Comparison of ENCODE assay signal across 26 cellular contexts in genomic region chr1:160120797-160121196, GRCh38. TPM values are rescaled to one million over a fixed set of nuclear protein-coding genes. Genes with fewer than 3 reads are reported as not detected.
A peak's percentile ranks its signal among the peaks of the same experiment; 100 is the strongest.
DNase-seq lines count a peak whose midpoint lies in the region; ATAC-seq and TF ChIP-seq lines count a peak whose summit lies in the region.
"Had no signal": no experiment of that assay in that cellular context is flagged by ENCODE, and none has a peak within 500 bp of the region (broad histone marks: within the 10 kb centered on the region; RNA-seq: fewer than 3 reads in every experiment).

No MANE protein-coding gene starts in this region.

- H3K27ac Mint-ChIP-seq in CD8-positive, alpha-beta memory T cell = peak overlapping the region in 1 of 8 donors; percentile 4

- peak overlapping the region in 1 of 3 donors; percentile 99 for H3K9ac ChIP-seq in skeletal muscle tissue (ENCODE audit: low read depth in 1 of 3, low read length in 3 of 3)

- H3K9me3 ChIP-seq in esophagus muscularis mucosa (no peaks in the 10 kb centered on the region), skeletal muscle tissue (ENCODE audit: control insufficient read depth in 3 of 3, low read length in 3 of 3) (no peaks in the 10 kb centered on the region), left lung (no peaks in the 10 kb centered on the region)
- no peaks in the 10 kb centered on the region for H3K9me3 ChIP-seq in CD8-positive, alpha-beta memory T cell (ENCODE audit: low read length)
- H3K9me3 ChIP-seq: BE2C had no signal

- H3K4me3 ChIP-seq in esophagus muscularis mucosa (no peak overlapping the region), skeletal muscle tissue (ENCODE audit: low read length in 3 of 3) (peak overlapping the region in 2 of 3 donors; percentile 1 to 6), left lung (no peak overlapping the region)
- H3K4me3 ChIP-seq in CD8-positive, alpha-beta memory T cell (ENCODE audit: low read length) = no peak overlapping the region

- no peak for TF ChIP-seq EP300 in esophagus muscularis mucosa (IDR thresholded peaks at IDR 0.05)

- H3K9me3 Mint-ChIP-seq in CD8-positive, alpha-beta memory T cell = no peaks in the 10 kb centered on the region

- no peaks in the 10 kb centered on the region for H3K4me1 Mint-ChIP-seq in CD8-positive, alpha-beta memory T cell

- WGBS in esophagus muscularis mucosa = 97% methylated on average over 5 of the region's 5 CpGs

- H3K36me3 ChIP-seq in esophagus muscularis mucosa (peaks cover 0 to 51% (median 38%) of the 10 kb centered on the region in 4 donors), skeletal muscle tissue (ENCODE audit: control insufficient read depth in 3 of 3, insufficient read depth in 3 of 3, low read length in 3 of 3) (peaks cover 45 to 66% (median 46%) of the 10 kb centered on the region in 3 donors), left lung (no peaks in the 10 kb centered on the region)
- H3K36me3 ChIP-seq in CD8-positive, alpha-beta memory T cell (ENCODE audit: insufficient read depth, low read length) = no peaks in the 10 kb centered on the region
- H3K36me3 ChIP-seq: BE2C had no signal

- H3K4me1 ChIP-seq in esophagus muscularis mucosa = peaks cover 51 to 91% (median 85%) of the 10 kb centered on the region in 4 donors
- H3K4me1 ChIP-seq in skeletal muscle tissue (ENCODE audit: control insufficient read depth in 3 of 3, insufficient read depth in 3 of 3, low read length in 3 of 3) = peaks cover 79 to 89% (median 79%) of the 10 kb centered on the region in 3 donors
- H3K4me1 ChIP-seq in left lung = peaks cover 3 to 4% of the 10 kb centered on the region in 2 donors
- H3K4me1 ChIP-seq in CD8-positive, alpha-beta memory T cell (ENCODE audit: insufficient read depth, low read length) = no peaks in the 10 kb centered on the region
- H3K4me1 ChIP-seq: BE2C had no signal

- H3K27me3 Mint-ChIP-seq in CD8-positive, alpha-beta memory T cell = peaks cover 10 to 19% of the 10 kb centered on the region in 2 donors

- no peaks in the 10 kb centered on the region for H3K36me3 Mint-ChIP-seq in CD8-positive, alpha-beta memory T cell
- H3K36me3 Mint-ChIP-seq: CD14-positive monocyte had no signal

- peaks cover 0 to 4% (median 0%) of the 10 kb centered on the region in 4 donors for H3K27me3 ChIP-seq in esophagus muscularis mucosa
- H3K27me3 ChIP-seq in skeletal muscle tissue (ENCODE audit: control insufficient read depth in 3 of 3, insufficient read depth in 3 of 3, low read length in 3 of 3) = no peaks in the 10 kb centered on the region
- H3K27me3 ChIP-seq in left lung = peaks cover 0 to 17% of the 10 kb centered on the region in 2 donors
- peaks cover 2% of the 10 kb centered on the region for H3K27me3 ChIP-seq in CD8-positive, alpha-beta memory T cell (ENCODE audit: insufficient read depth, low read length, poor library complexity, severe bottlenecking)
- H3K27me3 ChIP-seq: BE2C had no signal

- no peak overlapping the region for H3K4me3 Mint-ChIP-seq in CD8-positive, alpha-beta memory T cell
- H3K4me3 Mint-ChIP-seq: CD14-positive monocyte had no signal

- POLR2A ChIA-PET in CD8-positive, alpha-beta memory T cell (lab: Charles Lee) = no interaction called here

- no peak for TF ChIP-seq POLR2A in esophagus muscularis mucosa (IDR thresholded peaks at IDR 0.05; ENCODE audit: low read depth)

- ATAC-seq in Right ventricle myocardium superior (ENCODE audit: poor library complexity) = no peak
- no peak for ATAC-seq in left ventricle myocardium superior
- no peak for ATAC-seq in left lung
- ATAC-seq: HCT116 had no signal

- H3K27ac ChIP-seq in esophagus muscularis mucosa (replicated peaks in 1 of 4) = peak overlapping the region; percentile 15 to 41 (median 29)
- H3K27ac ChIP-seq in skeletal muscle tissue (ENCODE audit: low read depth, low read length) = peak overlapping the region; percentile 96
- H3K27ac ChIP-seq in left lung = no peak overlapping the region
- no peak overlapping the region for H3K27ac ChIP-seq in CD8-positive, alpha-beta memory T cell (ENCODE audit: low read depth, low read length)
- H3K27ac ChIP-seq: 22Rv1, HL-60 had no signal

- CTCF ChIA-PET in CD8-positive, alpha-beta memory T cell (lab: Charles Lee) = no interaction called here

- intact Hi-C loops in Right ventricle myocardium superior (cut with DNase I) = no loop called here
- intact Hi-C loops in left ventricle myocardium superior (cut with micrococcal nuclease) = no loop called here
- intact Hi-C loops in esophagus muscularis mucosa (cut with DNase I) = no loop called here
- intact Hi-C loops in left lung (cut with DNase I) = no loop called here

- TF ChIP-seq CTCF in esophagus muscularis mucosa (IDR thresholded peaks at IDR 0.05) (no peak), left lung (IDR thresholded peaks at IDR 0.05) (no peak)

- DNase-seq in Right ventricle myocardium superior (peak; percentile 11), left ventricle myocardium superior (no peak), esophagus muscularis mucosa (ENCODE audit: extremely low spot score) (no peak), left lung (no peak), middle frontal gyrus (ENCODE audit: extremely low spot score, low spot score) (no peak)
- no peak for DNase-seq in CD8-positive, alpha-beta memory T cell
- DNase-seq: ACHN, BE2C, Calu3, DMS79 treated with DMSO at 0.1 percent for 48 hours, GF-D8, NCI-H1092, NCI-H1417 treated with DMSO at 0.1 percent for 48 hours, NCI-H1694 treated with DMSO at 0.1 percent for 48 hours, NCI-H2081, NCI-H2227 treated with DMSO at 0.1 percent for 48 hours, NCI-H526 treated with DMSO at 0.1 percent for 48 hours, RPMI8226, SHP77 had no signal

RNA-seq across cellular contexts. Expression of gene ATP1A2, which starts 5.2 kb away (rescaled TPM):
- total RNA-seq in Right ventricle myocardium superior = 210 TPM
- 243 TPM for total RNA-seq in left ventricle myocardium superior
- 100 to 1,000 TPM; 101 to 214 (median 130) TPM for total RNA-seq in esophagus muscularis mucosa
- total RNA-seq in skeletal muscle tissue = 38.1 TPM
- total RNA-seq in left lung = 1 to 10 TPM; 2.8 to 5.0 TPM
- total RNA-seq in CD8-positive, alpha-beta memory T cell = not detected
- polyA plus RNA-seq in CD8-positive, alpha-beta memory T cell = not detected
- total RNA-seq: Calu3, H4 had no signal
- polyA plus RNA-seq: CD14-positive monocyte had no signal

RNA-seq across cellular contexts. Expression of gene IGSF8, which starts 22.4 kb away (rescaled TPM):
- total RNA-seq in Right ventricle myocardium superior (18.5 TPM), left ventricle myocardium superior (19.2 TPM), esophagus muscularis mucosa (10 to 100 TPM; 12.0 to 27.0 (median 21.9) TPM), skeletal muscle tissue (11.5 TPM), left lung (10 to 100 TPM; 27.5 to 38.3 TPM)
- total RNA-seq in CD8-positive, alpha-beta memory T cell = 10 to 100 TPM; 39.5 to 42.7 TPM
- polyA plus RNA-seq in CD8-positive, alpha-beta memory T cell = 59.2 TPM

RNA-seq across cellular contexts. Expression of gene ATP1A4, which starts 30.6 kb away (rescaled TPM):
- 0.40 TPM for total RNA-seq in Right ventricle myocardium superior
- not detected for total RNA-seq in left ventricle myocardium superior
- 1 to 10 TPM in 1 of 4 donors, under 1 TPM in 2, not detected in 1; 0.17 to 2.1 (median 0.98) TPM for total RNA-seq in esophagus muscularis mucosa
- under 0.01 TPM for total RNA-seq in skeletal muscle tissue
- not detected for total RNA-seq in left lung
- total RNA-seq in CD8-positive, alpha-beta memory T cell = not detected
- not detected for polyA plus RNA-seq in CD8-positive, alpha-beta memory T cell
- total RNA-seq: Calu3, H4, NCI-H460 had no signal

RNA-seq across cellular contexts. Expression of gene KCNJ9, which starts 39.5 kb away (rescaled TPM):
- total RNA-seq in Right ventricle myocardium superior (not detected), left ventricle myocardium superior (not detected), esophagus muscularis mucosa (not detected), skeletal muscle tissue (not detected), left lung (not detected)
- under 1 TPM in 1 of 2 experiments, not detected in 1; 0.04 TPM for total RNA-seq in CD8-positive, alpha-beta memory T cell
- not detected for polyA plus RNA-seq in CD8-positive, alpha-beta memory T cell
- total RNA-seq: Calu3, H4, NCI-H460 had no signal
- polyA plus RNA-seq: CD14-positive monocyte had no signal

RNA-seq across cellular contexts. Expression of gene KCNJ10, which starts 50.8 kb away (rescaled TPM):
- 0.16 TPM for total RNA-seq in Right ventricle myocardium superior
- not detected for total RNA-seq in left ventricle myocardium superior
- total RNA-seq in esophagus muscularis mucosa = under 1 TPM in 1 of 4 donors, not detected in 3; 0.06 TPM
- total RNA-seq in skeletal muscle tissue = 0.52 TPM
- total RNA-seq in left lung = under 1 TPM in 1 of 2 donors, not detected in 1; 0.58 TPM
- under 1 TPM in 1 of 2 experiments, not detected in 1; 0.13 TPM for total RNA-seq in CD8-positive, alpha-beta memory T cell
- polyA plus RNA-seq in CD8-positive, alpha-beta memory T cell = not detected
- total RNA-seq: Calu3, H4, NCI-H460 had no signal
- polyA plus RNA-seq: CD14-positive monocyte had no signal

Comparison
In these comparisons a context has a peak if more than half of its experiments do, and no peak if none do; other contexts are left out.
1. H3K27ac ChIP-seq: peak in esophagus muscularis mucosa (4 of 4) and skeletal muscle tissue (single experiment); none in left lung (0 of 2) and CD8-positive, alpha-beta memory T cell (single experiment).
2. H3K4me3 ChIP-seq: peak in skeletal muscle tissue (2 of 3); none in esophagus muscularis mucosa (0 of 4), left lung (0 of 2) and CD8-positive, alpha-beta memory T cell (single experiment).